In the genomic region with DNA sequence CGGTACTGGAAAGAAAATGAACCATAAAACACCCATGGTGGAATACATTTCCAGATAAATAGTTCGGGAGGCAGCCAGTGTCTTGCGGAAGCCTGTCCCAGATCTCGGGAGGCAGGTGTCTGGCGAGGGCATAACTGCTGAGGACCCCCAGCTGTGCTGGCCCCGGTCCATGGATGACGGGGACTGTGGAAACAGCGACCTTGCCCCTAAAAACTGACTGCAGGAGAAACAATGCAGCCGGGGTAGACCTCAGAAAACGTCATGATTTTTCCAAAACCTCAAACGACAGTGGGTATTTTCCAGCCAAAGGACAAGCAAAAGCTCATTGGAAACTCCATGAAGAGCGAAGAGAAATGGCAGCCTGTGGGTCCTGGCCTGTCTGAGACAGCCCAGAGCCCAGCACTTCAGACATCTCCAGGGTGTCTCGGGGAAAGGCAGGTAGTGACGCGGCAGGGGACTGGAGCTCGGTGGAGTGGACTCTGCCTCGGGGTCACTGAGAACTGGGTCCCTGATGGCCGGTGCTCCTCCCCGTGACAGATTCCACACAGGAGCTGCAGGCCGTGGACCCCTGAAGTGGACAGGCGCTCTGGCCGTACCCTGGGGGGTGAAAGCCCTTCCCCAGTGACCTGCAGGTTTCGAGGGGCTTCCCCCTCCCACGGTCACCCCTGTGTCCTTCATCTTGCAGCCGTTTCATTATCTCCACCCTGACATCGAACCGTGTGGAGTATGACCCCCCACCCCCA, we compare ENCODE assay signal across 17 cellular contexts.
"Had no signal": no experiment of that assay in that cellular context is flagged by ENCODE, and none has a peak within 500 bp of the region (broad histone marks: within the 10 kb centered on the region; RNA-seq: fewer than 3 reads in every experiment).

No MANE protein-coding gene starts in this region.

- H3K36me3 Mint-ChIP-seq: naive thymus-derived CD8-positive, alpha-beta T cell had no signal

- H3K9me3 Mint-ChIP-seq: naive thymus-derived CD8-positive, alpha-beta T cell had no signal

- H3K9me3 ChIP-seq: sigmoid colon, uterus had no signal

- DNase-seq: activated CD4-positive, alpha-beta T cell treated with anti-CD3 and anti-CD28 coated beads, Interleukin-2, amount 50 U/mL, for 1 hour; activated CD8-positive, alpha-beta memory T cell treated with anti-CD3 and anti-CD28 coated beads, Interleukin-2, amount 50 U/mL, for 48 hours; activated effector memory CD4-positive, alpha-beta T cell treated with anti-CD3 and anti-CD28 coated beads, Interleukin-2, amount 50 U/mL, for 16 hours; activated naive CD4-positive, alpha-beta T cell treated with anti-CD3 and anti-CD28 coated beads, Interleukin-2, amount 50 U/mL, for 16 hours; activated T-cell treated with anti-CD3 and anti-CD28 coated beads, Interleukin-2, amount 50 U/mL, for 48 hours; mesendoderm; naive thymus-derived CD8-positive, alpha-beta T cell; sigmoid colon; stimulated activated CD8-positive, alpha-beta memory T cell treated with anti-CD3 and anti-CD28 coated beads, Interleukin-4, amount 100 ng/mL, for 48 hours; stimulated activated naive CD4-positive, alpha-beta T cell treated with Interleukin-2 at 50 U/mL for 16 hours; uterus had no signal

- H3K27ac ChIP-seq: cardiac muscle cell, hepatocyte, parathyroid adenoma, sigmoid colon, tibial nerve, uterus had no signal

- H3K4me3 ChIP-seq: cardiac muscle cell, dorsolateral prefrontal cortex, hepatocyte, sigmoid colon, tibial nerve, uterus had no signal

- H3K4me3 Mint-ChIP-seq: naive thymus-derived CD8-positive, alpha-beta T cell had no signal

- H3K9ac ChIP-seq: parathyroid adenoma had no signal

- ATAC-seq: activated CD4-positive, CD25-positive, alpha-beta regulatory T cell treated with anti-CD3 and anti-CD28 coated beads, Interleukin-2, amount 50 U/mL, for 24 hours; naive thymus-derived CD8-positive, alpha-beta T cell had no signal

- H3K4me1 ChIP-seq: sigmoid colon, tibial nerve, uterus had no signal

- H3K27ac Mint-ChIP-seq: naive thymus-derived CD8-positive, alpha-beta T cell had no signal

- H3K36me3 ChIP-seq: cardiac muscle cell, sigmoid colon, tibial nerve, uterus had no signal

- H3K27me3 ChIP-seq: cardiac muscle cell, dorsolateral prefrontal cortex, hepatocyte, sigmoid colon, tibial nerve, uterus had no signal

- H3K4me2 ChIP-seq: hepatocyte had no signal
